14 cellular contexts compared by ENCODE assay signal in the genomic region with DNA sequence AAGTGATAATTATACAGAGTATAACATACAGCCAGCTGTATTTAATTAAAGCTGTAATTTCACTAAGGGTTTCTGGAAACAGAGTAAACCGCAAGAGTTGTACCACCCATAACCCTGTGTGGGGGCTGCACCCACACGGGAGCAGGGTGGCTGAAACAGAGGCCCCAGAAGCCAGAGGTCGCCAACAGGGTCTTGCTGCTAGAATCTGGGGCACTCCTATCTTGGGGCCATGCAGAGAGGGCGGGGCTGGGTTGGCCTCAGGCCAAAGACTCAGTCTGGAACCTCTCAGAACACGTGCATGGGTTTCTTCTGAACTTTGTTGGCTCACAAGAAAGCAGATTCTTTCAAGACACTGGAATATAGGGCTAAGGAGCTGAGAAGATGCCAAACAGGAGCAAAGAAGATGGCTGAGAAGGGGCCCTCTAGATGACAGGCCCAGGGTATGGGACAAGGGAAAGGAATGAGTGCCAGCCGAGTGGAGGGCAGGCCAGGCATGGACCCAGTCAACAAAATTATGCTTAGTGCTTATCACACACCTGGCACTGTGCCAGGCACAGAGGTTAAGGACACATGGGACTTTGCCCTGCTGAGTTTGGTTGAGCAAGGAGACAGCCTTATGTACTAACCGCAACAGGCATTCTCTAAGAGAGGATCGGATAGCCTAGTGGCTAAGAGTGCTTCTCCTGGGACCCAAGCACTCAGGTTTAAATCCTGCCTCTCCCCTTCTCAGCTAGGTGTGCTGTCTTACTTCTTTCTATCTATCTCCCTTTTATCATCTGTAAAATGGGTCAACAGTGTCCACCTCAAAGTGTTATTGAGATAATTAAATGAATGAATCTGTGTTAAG.
A peak's percentile ranks its signal among the peaks of the same experiment; 100 is the strongest.
DNase-seq lines count a peak whose midpoint lies in the region; ATAC-seq and TF ChIP-seq lines count a peak whose summit lies in the region.
"Had no signal": no experiment of that assay in that cellular context is flagged by ENCODE, and none has a peak within 500 bp of the region (broad histone marks: within the 10 kb centered on the region; RNA-seq: fewer than 3 reads in every experiment).

No MANE protein-coding gene starts in this region.

- H3K9me3 Mint-ChIP-seq in mesothelial cell of epicardium: no peaks in the 10 kb centered on the region
- H3K9me3 Mint-ChIP-seq: natural killer cell had no signal

- peak overlapping the region; percentile 74 for H3K27ac Mint-ChIP-seq in mesothelial cell of epicardium
- H3K27ac Mint-ChIP-seq: natural killer cell had no signal

- H3K4me3 ChIP-seq in body of pancreas: no peak overlapping the region

- TF ChIP-seq POLR2A in body of pancreas (IDR thresholded peaks at IDR 0.05): no peak

- H3K4me1 Mint-ChIP-seq in mesothelial cell of epicardium: peaks cover 50% of the 10 kb centered on the region
- H3K4me1 Mint-ChIP-seq: natural killer cell had no signal

- intact Hi-C loops in body of pancreas (cut with DNase I): no loop called here

- H3K4me1 ChIP-seq in body of pancreas: peaks cover 12% of the 10 kb centered on the region

- H3K27me3 Mint-ChIP-seq in mesothelial cell of epicardium (ENCODE audit: low read depth): no peaks in the 10 kb centered on the region

- TF ChIP-seq CTCF in body of pancreas (IDR thresholded peaks at IDR 0.05) (no peak), mesothelial cell of epicardium (IDR thresholded peaks at IDR 0.05; ENCODE audit: unreplicated experiment) (no peak)

- H3K9me3 ChIP-seq in body of pancreas: no peaks in the 10 kb centered on the region

- no peaks in the 10 kb centered on the region for H3K27me3 ChIP-seq in body of pancreas

- DNase-seq in AG20443 (ENCODE audit: low spot score) (peak; percentile 41), HuH-7 (ENCODE audit: low spot score) (peak; percentile 74), body of pancreas (peak; percentile 72 to 86 (median 82)), mesothelial cell of epicardium (ENCODE audit: low spot score in 2 of 2, unreplicated experiment in 2 of 2) (no peak), putamen (ENCODE audit: low spot score) (no peak), medulla oblongata (ENCODE audit: extremely low spot score) (no peak)
- DNase-seq: activated CD8-positive, alpha-beta memory T cell treated with anti-CD3 and anti-CD28 coated beads, Interleukin-2, amount 50 U/mL, for 48 hours; caudate nucleus; glutamatergic neuron; natural killer cell; T-helper 2 cell had no signal

- H3K36me3 ChIP-seq in body of pancreas (replicated peaks in 1 of 2; ENCODE audit: insufficient read depth in 1 of 2, low read depth in 2 of 2): no peaks in the 10 kb centered on the region

- peak overlapping the region in 1 of 4 donors; percentile 9 for H3K27ac ChIP-seq in body of pancreas
- H3K27ac ChIP-seq: HL-60 had no signal

- WGBS in body of pancreas, 2 donors: 26 to 36% methylated on average over 8 of the region's 8 CpGs

- H3K36me3 Mint-ChIP-seq in mesothelial cell of epicardium: no peaks in the 10 kb centered on the region
- H3K36me3 Mint-ChIP-seq: natural killer cell had no signal

- H3K4me3 Mint-ChIP-seq in mesothelial cell of epicardium: no peak overlapping the region
- H3K4me3 Mint-ChIP-seq: natural killer cell had no signal

- ATAC-seq in body of pancreas (peak; percentile 75), GM21367 (IDR thresholded peaks at IDR 0.05; ENCODE audit: unreplicated experiment) (no peak), GM19023 (IDR thresholded peaks at IDR 0.05; ENCODE audit: unreplicated experiment) (no peak)
- ATAC-seq: natural killer cell had no signal

Comparison
In these comparisons a context has a peak if more than half of its experiments do, and no peak if none do; other contexts are left out.
1. DNase-seq: peak in AG20443 (single experiment), HuH-7 (single experiment) and body of pancreas (4 of 4); none in mesothelial cell of epicardium (0 of 2), putamen (single experiment) and medulla oblongata (single experiment).